11 cellular contexts compared by ENCODE assay signal in the genomic region with DNA sequence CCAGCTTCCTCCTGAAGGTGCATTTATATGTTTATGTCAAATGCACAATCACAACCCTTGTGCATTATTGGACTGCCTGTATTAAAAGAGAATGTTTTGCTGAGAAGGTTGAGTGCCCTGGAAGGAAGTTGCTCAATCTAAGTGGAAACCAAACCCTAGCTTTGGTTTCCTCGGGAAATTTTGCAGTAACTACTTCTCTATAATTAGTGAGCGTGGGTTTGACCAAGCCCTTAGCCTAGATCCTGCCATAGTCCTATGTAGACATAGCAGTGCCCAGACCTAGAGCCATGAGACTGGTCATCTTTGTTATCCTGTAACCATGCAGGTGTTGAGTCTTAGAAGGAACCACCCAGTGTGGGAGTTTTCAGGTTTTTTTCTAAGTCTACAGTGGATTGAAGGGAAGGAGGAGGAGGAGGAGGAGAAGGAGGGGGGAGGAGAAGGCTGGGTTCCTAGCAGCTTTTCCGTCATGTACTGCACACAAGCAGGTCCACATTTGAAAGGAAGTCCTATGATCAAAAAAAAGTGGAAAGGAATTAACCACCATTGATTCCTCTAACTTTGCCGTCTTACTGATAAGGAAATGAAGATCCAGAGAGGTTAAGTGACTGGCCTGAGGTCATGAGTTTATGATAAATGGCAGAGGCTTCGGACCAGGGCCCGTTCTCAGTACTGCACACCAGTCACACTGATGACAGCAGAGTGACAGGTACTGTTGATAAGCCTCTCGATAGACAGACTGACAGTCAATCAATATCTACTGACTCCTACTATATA.
DNase-seq lines count a peak whose midpoint lies in the region; ATAC-seq and TF ChIP-seq lines count a peak whose summit lies in the region.
"Had no signal": no experiment of that assay in that cellular context is flagged by ENCODE, and none has a peak within 500 bp of the region (broad histone marks: within the 10 kb centered on the region; RNA-seq: fewer than 3 reads in every experiment).

No MANE protein-coding gene starts in this region.

- no peak for ATAC-seq in foreskin keratinocyte
- ATAC-seq: A549 had no signal

- TF ChIP-seq CTCF in esophagus squamous epithelium (IDR thresholded peaks at IDR 0.05) (no peak), stomach (IDR thresholded peaks at IDR 0.05) (no peak), foreskin keratinocyte (conservative IDR thresholded peaks at IDR 0.05) (no peak)

- TF ChIP-seq EP300 in stomach (IDR thresholded peaks at IDR 0.05), result no peak

- peak overlapping the region; percentile 36 for H3K4me3 Mint-ChIP-seq in activated CD4-positive, alpha-beta T cell treated with anti-CD3 and anti-CD28 coated beads, Interleukin-2, amount 10 ng/mL, durations not matched to agents 24 days and 14 days

- peaks cover 4% of the 10 kb centered on the region for H3K9me3 Mint-ChIP-seq in activated CD4-positive, alpha-beta T cell treated with anti-CD3 and anti-CD28 coated beads, Interleukin-2, amount 10 ng/mL, durations not matched to agents 24 days and 14 days

- H3K4me1 ChIP-seq in esophagus squamous epithelium, result peaks cover 8 to 55% (median 16%) of the 10 kb centered on the region in 3 donors
- peaks cover 0 to 51% (median 7%) of the 10 kb centered on the region in 4 donors for H3K4me1 ChIP-seq in stomach
- peaks cover 14% of the 10 kb centered on the region for H3K4me1 ChIP-seq in foreskin keratinocyte
- H3K4me1 ChIP-seq: A549 had no signal

- H3K27me3 ChIP-seq in esophagus squamous epithelium (no peaks in the 10 kb centered on the region), stomach (no peaks in the 10 kb centered on the region), foreskin keratinocyte (no peaks in the 10 kb centered on the region)

- intact Hi-C loops in activated CD4-positive, alpha-beta T cell treated with anti-CD3 and anti-CD28 coated beads, Interleukin-2, amount 10 ng/mL, durations not matched to agents 24 days and 14 days (cut with micrococcal nuclease), result loop anchor here (2.0 kb wide), 1 partner anchor 66 kb away; no protein-coding TSS in a partner anchor
- intact Hi-C loops in esophagus squamous epithelium (cut with DNase I) (no loop called here), stomach (cut with DNase I; ENCODE audit: low total_unique reads) (no loop called here)

- no peaks in the 10 kb centered on the region for H3K9me3 ChIP-seq in esophagus squamous epithelium
- no peaks in the 10 kb centered on the region for H3K9me3 ChIP-seq in stomach
- H3K9me3 ChIP-seq: A549 had no signal

- H3K4me1 Mint-ChIP-seq in activated CD4-positive, alpha-beta T cell treated with anti-CD3 and anti-CD28 coated beads, Interleukin-2, amount 10 ng/mL, durations not matched to agents 24 days and 14 days, result peaks cover 44% of the 10 kb centered on the region

- H3K36me3 ChIP-seq in esophagus squamous epithelium, result no peaks in the 10 kb centered on the region
- no peaks in the 10 kb centered on the region for H3K36me3 ChIP-seq in stomach

- peak; percentile 64 for DNase-seq in activated CD4-positive, alpha-beta T cell treated with anti-CD3 and anti-CD28 coated beads, Interleukin-2, amount 10 ng/mL, durations not matched to agents 24 days and 14 days
- DNase-seq in activated CD4-positive, alpha-beta T cell treated with anti-CD3 and anti-CD28 coated beads for 48 hours, result no peak
- DNase-seq in NAMALWA (ENCODE audit: low spot score) (peak; percentile 33), esophagus squamous epithelium (lab: John Stamatoyannopoulos, UW) (no peak), stomach (no peak), NCI-H526 (lab: John Stamatoyannopoulos, UW) (no peak), foreskin keratinocyte (no peak)
- no peak for DNase-seq in stimulated activated naive CD4-positive, alpha-beta T cell (lab: John Stamatoyannopoulos, UW)
- DNase-seq: mesendoderm had no signal

- H3K27ac Mint-ChIP-seq in activated CD4-positive, alpha-beta T cell treated with anti-CD3 and anti-CD28 coated beads, Interleukin-2, amount 10 ng/mL, durations not matched to agents 24 days and 14 days, result peak overlapping the region; percentile 83

- H3K27ac ChIP-seq in esophagus squamous epithelium (peak overlapping the region in 3 of 4 donors; percentile 0 to 59 (median 55)), stomach (peak overlapping the region in 3 of 5 donors; percentile 34 to 73 (median 60)), foreskin keratinocyte (no peak overlapping the region)
- H3K27ac ChIP-seq: A549, KMS-11 had no signal

- TF ChIP-seq POLR2A in esophagus squamous epithelium (IDR thresholded peaks at IDR 0.05) (no peak), stomach (IDR thresholded peaks at IDR 0.05) (no peak)

- H3K4me3 ChIP-seq in esophagus squamous epithelium (no peak overlapping the region), stomach (no peak overlapping the region)
- H3K4me3 ChIP-seq: A549 had no signal

- no peaks in the 10 kb centered on the region for H3K36me3 Mint-ChIP-seq in activated CD4-positive, alpha-beta T cell treated with anti-CD3 and anti-CD28 coated beads, Interleukin-2, amount 10 ng/mL, durations not matched to agents 24 days and 14 days (ENCODE audit: low read depth)

- peaks cover 6% of the 10 kb centered on the region for H3K27me3 Mint-ChIP-seq in activated CD4-positive, alpha-beta T cell treated with anti-CD3 and anti-CD28 coated beads, Interleukin-2, amount 10 ng/mL, durations not matched to agents 24 days and 14 days

- 63 to 65% methylated on average over 6 to 7 of the region's 7 CpGs for WGBS in esophagus squamous epithelium, 2 donors
- WGBS in stomach, 5 donors, result 45 to 72% (median 60%) methylated on average over 7 of the region's 7 CpGs

Comparison
In these comparisons a context has a peak if more than half of its experiments do, and no peak if none do; other contexts are left out.
1. DNase-seq: peak in activated CD4-positive, alpha-beta T cell treated with anti-CD3 and anti-CD28 coated beads, Interleukin-2, amount 10 ng/mL, durations not matched to agents 24 days and 14 days (single experiment) and NAMALWA (single experiment); none in activated CD4-positive, alpha-beta T cell treated with anti-CD3 and anti-CD28 coated beads for 48 hours (single experiment), esophagus squamous epithelium (single experiment), stomach (single experiment), NCI-H526 (0 of 2), stimulated activated naive CD4-positive, alpha-beta T cell (0 of 6) and foreskin keratinocyte (0 of 2).